14 cellular contexts compared by ENCODE assay signal in genomic region chr1:201553496-201554166, GRCh38. TPM values are rescaled to one million over a fixed set of nuclear protein-coding genes. Genes with fewer than 3 reads are reported as not detected.
A peak's percentile ranks its signal among the peaks of the same experiment; 100 is the strongest.
DNase-seq lines count a peak whose midpoint lies in the region; ATAC-seq, FAIRE-seq and TF ChIP-seq lines count a peak whose summit lies in the region.
"Had no signal": no experiment of that assay in that cellular context is flagged by ENCODE, and none has a peak within 500 bp of the region (broad histone marks: within the 10 kb centered on the region; RNA-seq: fewer than 3 reads in every experiment).

No MANE protein-coding gene starts in this region.

- CTCF ChIA-PET in WTC11 (lab: Charles Lee) = interaction anchor here (1.0 to 1.4 kb wide), 2 partner anchors 41 to 156 kb away, joined by 3 to 5 read pairs; no protein-coding TSS in a partner anchor

- ATAC-seq in SK-N-SH treated with all-trans-retinoic acid at 6 μM for 48 hours (no peak), GM18520 (IDR thresholded peaks at IDR 0.05; ENCODE audit: unreplicated experiment) (no peak), GM18519 (IDR thresholded peaks at IDR 0.05; ENCODE audit: low FRiP score, unreplicated experiment) (no peak), WTC11 (no peak)
- ATAC-seq: activated CD8-positive, alpha-beta memory T cell treated with anti-CD3 and anti-CD28 coated beads, Interleukin-2, amount 10 ng/mL, durations not matched to agents 7 days and 5 days; activated naive CD4-positive, alpha-beta T cell treated with anti-CD3 and anti-CD28 coated beads, Interleukin-2, amount 50 U/mL, for 72 hours had no signal

- H3K27ac Mint-ChIP-seq in WTC11 = no peak overlapping the region
- H3K27ac Mint-ChIP-seq: activated CD8-positive, alpha-beta memory T cell treated with anti-CD3 and anti-CD28 coated beads, Interleukin-2, amount 10 ng/mL, durations not matched to agents 7 days and 5 days had no signal

- H3K9me3 Mint-ChIP-seq in WTC11 = no peaks in the 10 kb centered on the region
- H3K9me3 Mint-ChIP-seq: activated naive CD4-positive, alpha-beta T cell treated with anti-CD3 and anti-CD28 coated beads, Interleukin-2, amount 50 U/mL, for 72 hours had no signal

- peak overlapping the region in 10 of 11 experiments; percentile 35 to 81 (median 64); a peak in 20 of 22 replicates for H3K27ac ChIP-seq in BLaER1 treated with 17β-estradiol and CSF1 and Interleukin-3, amounts not matched to agents 10 nM and 100 nM
- peak overlapping the region; percentile 39 to 60 (median 56) for H3K27ac ChIP-seq in sigmoid colon

- H3K4me2 ChIP-seq in BLaER1 treated with 17β-estradiol and CSF1 and Interleukin-3, amounts not matched to agents 10 nM and 100 nM = peak overlapping the region; percentile 67 to 89 (median 80)

- H3K4me1 ChIP-seq in BLaER1 treated with 17β-estradiol and CSF1 and Interleukin-3, amounts not matched to agents 10 nM and 100 nM = peaks cover 57 to 97% (median 88%) of the 10 kb centered on the region in 10 experiments
- peaks cover 0 to 66% (median 55%) of the 10 kb centered on the region in 4 donors for H3K4me1 ChIP-seq in sigmoid colon

- POLR2A ChIA-PET in WTC11 (lab: Charles Lee) = no interaction called here

- H3K4me1 Mint-ChIP-seq in WTC11 = peaks cover 9% of the 10 kb centered on the region

- peaks cover 0 to 31% (median 6%) of the 10 kb centered on the region in 11 experiments; a peak in 8 of 22 replicates for H3K36me3 ChIP-seq in BLaER1 treated with 17β-estradiol and CSF1 and Interleukin-3, amounts not matched to agents 10 nM and 100 nM
- H3K36me3 ChIP-seq in sigmoid colon = no peaks in the 10 kb centered on the region

- WGBS in sigmoid colon, 2 donors = 75 to 83% methylated on average over 8 of the region's 8 CpGs

- no peak for TF ChIP-seq EP300 in sigmoid colon (IDR thresholded peaks at IDR 0.05)

- no peak overlapping the region for H3K4me3 Mint-ChIP-seq in WTC11
- H3K4me3 Mint-ChIP-seq: activated CD8-positive, alpha-beta memory T cell treated with anti-CD3 and anti-CD28 coated beads, Interleukin-2, amount 10 ng/mL, durations not matched to agents 7 days and 5 days had no signal

- intact Hi-C loops in sigmoid colon (cut with DNase I) = no loop called here

- H3K36me3 Mint-ChIP-seq in WTC11 = no peaks in the 10 kb centered on the region
- H3K36me3 Mint-ChIP-seq: activated CD8-positive, alpha-beta memory T cell treated with anti-CD3 and anti-CD28 coated beads, Interleukin-2, amount 10 ng/mL, durations not matched to agents 7 days and 5 days; activated naive CD4-positive, alpha-beta T cell treated with anti-CD3 and anti-CD28 coated beads, Interleukin-2, amount 50 U/mL, for 72 hours had no signal

- TF ChIP-seq POLR2A in sigmoid colon (IDR thresholded peaks at IDR 0.05) (no peak), H54 (IDR thresholded peaks at IDR 0.05; ENCODE audit: low read depth, low read length) (no peak)

- no peak for FAIRE-seq in H54 (lab: Jason Lieb, UNC)
- FAIRE-seq: colon had no signal

- H3K9me3 ChIP-seq in BLaER1 treated with 17β-estradiol and CSF1 and Interleukin-3, amounts not matched to agents 10 nM and 100 nM (replicated peaks in 1 of 11) = no peaks in the 10 kb centered on the region
- H3K9me3 ChIP-seq in sigmoid colon = no peaks in the 10 kb centered on the region

- no peak overlapping the region for H3K4me3 ChIP-seq in BLaER1 treated with 17β-estradiol and CSF1 and Interleukin-3, amounts not matched to agents 10 nM and 100 nM
- no peak overlapping the region for H3K4me3 ChIP-seq in sigmoid colon

- H4K20me1 ChIP-seq in BLaER1 treated with 17β-estradiol and CSF1 and Interleukin-3, amounts not matched to agents 10 nM and 100 nM = peaks cover 0 to 100% (median 59%) of the 10 kb centered on the region in 11 experiments; a peak in 17 of 22 replicates

- peak overlapping the region; percentile 10 to 59 (median 40); a peak in 15 of 22 replicates for H3K9ac ChIP-seq in BLaER1 treated with 17β-estradiol and CSF1 and Interleukin-3, amounts not matched to agents 10 nM and 100 nM

- TF ChIP-seq CTCF in sigmoid colon (IDR thresholded peaks at IDR 0.05) (no peak), WTC11 (IDR thresholded peaks at IDR 0.05) (no peak)

- DNase-seq in fibroblast of peridontal ligament (ENCODE audit: extremely low read depth) (peak; percentile 82), sigmoid colon (no peak), H54 (ENCODE audit: insufficient read length, low spot score) (no peak), WTC11 (ENCODE audit: low spot score) (no peak)
- DNase-seq: activated CD8-positive, alpha-beta memory T cell treated with anti-CD3 and anti-CD28 coated beads, Interleukin-2, amount 10 ng/mL, durations not matched to agents 7 days and 5 days; NCI-H1048; NCI-H345; T-helper 9 cell had no signal

- H3K27me3 Mint-ChIP-seq in WTC11 (ENCODE audit: low read depth) = no peaks in the 10 kb centered on the region; the same call in 1 of the 2 replicates

- no peaks in the 10 kb centered on the region for H3K27me3 ChIP-seq in BLaER1 treated with 17β-estradiol and CSF1 and Interleukin-3, amounts not matched to agents 10 nM and 100 nM
- H3K27me3 ChIP-seq in sigmoid colon = no peaks in the 10 kb centered on the region

TF ChIP-seq in SK-N-SH treated with all-trans-retinoic acid at 6 μM for 48 hours, 23 proteins besides CTCF, POLR2A, EP300 and RAD21:
- TF ChIP-seq RARB (CRISPR knock-in tag; IDR thresholded peaks at IDR 0.05) (no peak), BACH2 (CRISPR knock-in tag; IDR thresholded peaks at IDR 0.05; ENCODE audit: borderline replicate concordance) (no peak), PPARA (CRISPR knock-in tag; IDR thresholded peaks at IDR 0.05; ENCODE audit: borderline replicate concordance) (no peak), SNAI2 (CRISPR knock-in tag; IDR thresholded peaks at IDR 0.05) (no peak), ZC3H10 (CRISPR knock-in tag; IDR thresholded peaks at IDR 0.05) (0 out of 2 replicates have a peak, but pooled peaks have one; percentile 34), ZFP3 (CRISPR knock-in tag; IDR thresholded peaks at IDR 0.05) (no peak)
TF ChIP-seq in SK-N-SH treated with all-trans-retinoic acid at 6 μM for 48 hours: peak in this region for 1.

TF ChIP-seq in WTC11, 78 proteins besides CTCF, POLR2A, EP300 and RAD21 (continues in another document):
- TF ChIP-seq SMAD3 (CRISPR knock-in tag; IDR thresholded peaks at IDR 0.05; ENCODE audit: borderline replicate concordance) = no peak
- TF ChIP-seq FOXP1 (CRISPR knock-in tag; IDR thresholded peaks at IDR 0.05; ENCODE audit: borderline replicate concordance) = no peak
- TF ChIP-seq ATF1 (CRISPR knock-in tag; IDR thresholded peaks at IDR 0.05) = no peak
- no peak for TF ChIP-seq ZNF317 (CRISPR knock-in tag; IDR thresholded peaks at IDR 0.05; ENCODE audit: borderline replicate concordance, low read depth)
- TF ChIP-seq, protein P1, sequence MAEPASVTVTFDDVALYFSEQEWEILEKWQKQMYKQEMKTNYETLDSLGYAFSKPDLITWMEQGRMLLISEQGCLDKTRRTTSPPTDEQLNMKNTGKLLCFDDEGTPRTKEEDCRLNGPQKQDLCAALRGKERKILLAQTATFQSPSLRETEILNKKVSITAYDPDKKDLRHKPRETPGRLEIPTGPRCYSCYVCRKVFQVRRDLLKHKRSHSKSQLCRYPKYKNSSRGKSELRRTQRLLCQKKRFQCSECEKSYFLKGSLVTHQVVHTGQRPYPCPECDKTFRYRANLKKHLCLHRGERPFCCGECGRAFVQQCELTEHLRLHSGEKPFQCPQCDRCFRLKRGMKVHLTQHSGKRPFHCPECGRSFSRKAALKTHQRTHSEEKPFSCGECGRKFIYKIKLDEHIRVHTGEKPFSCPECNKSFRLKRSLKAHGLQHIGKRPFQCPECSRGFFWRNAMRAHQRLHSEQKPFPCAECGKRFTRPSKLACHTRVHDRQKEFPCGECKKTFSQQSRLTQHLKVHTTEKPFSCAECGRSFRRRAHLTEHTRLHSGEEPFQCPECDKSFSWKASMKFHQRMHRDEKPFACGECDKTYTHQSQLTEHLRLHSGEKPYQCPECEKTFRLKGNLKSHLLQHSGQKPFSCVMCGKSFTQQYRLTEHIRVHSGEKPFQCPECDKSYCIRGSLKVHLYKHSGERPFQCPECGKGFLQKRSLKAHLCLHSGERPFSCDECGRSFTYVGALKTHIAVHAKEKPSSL (CRISPR knock-in tag; conservative IDR thresholded peaks at IDR 0.05) = no peak
- TF ChIP-seq E2F5 (CRISPR knock-in tag; IDR thresholded peaks at IDR 0.05) = no peak
- TF ChIP-seq MXD4 (CRISPR knock-in tag; IDR thresholded peaks at IDR 0.05; ENCODE audit: borderline replicate concordance) = no peak
- TF ChIP-seq ETV6 (CRISPR knock-in tag; IDR thresholded peaks at IDR 0.05) = no peak
- no peak for TF ChIP-seq ZNF396 (CRISPR knock-in tag; IDR thresholded peaks at IDR 0.05; ENCODE audit: borderline replicate concordance)
- TF ChIP-seq IRF2 (CRISPR knock-in tag; IDR thresholded peaks at IDR 0.05; ENCODE audit: borderline replicate concordance, low read depth) = no peak
- TF ChIP-seq GRHL2 (CRISPR knock-in tag; IDR thresholded peaks at IDR 0.05; ENCODE audit: insufficient replicate concordance, severe bottlenecking) = no peak
- TF ChIP-seq FOXJ3 (CRISPR knock-in tag; IDR thresholded peaks at IDR 0.05; ENCODE audit: borderline replicate concordance) = no peak
- no peak for TF ChIP-seq ERG (CRISPR knock-in tag; IDR thresholded peaks at IDR 0.05)
- TF ChIP-seq ZBTB21 (CRISPR knock-in tag; IDR thresholded peaks at IDR 0.05; ENCODE audit: borderline replicate concordance) = no peak
- no peak for TF ChIP-seq RELA (CRISPR knock-in tag; IDR thresholded peaks at IDR 0.05; ENCODE audit: borderline replicate concordance)

RNA-seq across cellular contexts. Expression of gene NAV1, which starts 14.7 kb away (rescaled TPM):
- total RNA-seq in sigmoid colon = 10 to 100 TPM; 17.1 to 44.9 (median 20.9) TPM
- 1 to 10 TPM; 1.8 to 8.2 (median 3.0) TPM for polyA plus RNA-seq in sigmoid colon
- total RNA-seq in WTC11 (2021) = 41.0 to 51.0 TPM (median 46.2 TPM) in 3 replicates

RNA-seq across cellular contexts. Expression of gene CSRP1, which starts 46.7 kb away (rescaled TPM):
- total RNA-seq in sigmoid colon (1,000 to 10,000 TPM; 4,737 to 8,467 (median 6,048) TPM), WTC11 (2021) (10.7 to 15.4 TPM (median 14.3 TPM) in 3 replicates)
- polyA plus RNA-seq in sigmoid colon = 100 to 1,000 TPM; 189 to 296 (median 264) TPM

Comparison
In these comparisons a context has a peak if more than half of its experiments do, and no peak if none do; other contexts are left out.
1. RNA of gene CSRP1, which starts 46.7 kb away (total RNA-seq): 4,737 to 8,467 TPM in sigmoid colon; 10.7 to 15.4 TPM in WTC11; every median in the first group is over 100 times any median in the second.